Comparison of ENCODE assay signal across 24 cellular contexts in the genomic region with DNA sequence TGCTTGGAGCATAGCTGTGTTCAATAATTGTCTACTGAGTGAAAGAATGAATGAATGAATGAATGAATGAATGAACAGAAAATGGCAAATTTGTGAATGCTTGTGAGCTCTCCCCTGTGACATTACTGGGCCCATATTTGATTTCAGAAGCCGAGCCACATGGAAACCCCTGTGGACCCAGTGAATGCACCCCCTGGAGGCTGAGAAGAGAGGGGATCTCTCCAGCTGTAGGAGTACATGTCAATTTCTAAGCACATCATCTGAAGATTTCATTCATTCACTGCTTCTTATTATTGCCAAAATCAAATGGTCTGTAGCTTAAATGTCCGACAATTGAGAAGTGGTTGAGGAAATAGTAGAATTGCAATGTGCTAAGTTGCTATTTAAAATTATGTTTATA. TPM values are rescaled to one million over a fixed set of nuclear protein-coding genes. Genes with fewer than 3 reads are reported as not detected.
DNase-seq lines count a peak whose midpoint lies in the region; ATAC-seq and TF ChIP-seq lines count a peak whose summit lies in the region.
"Had no signal": no experiment of that assay in that cellular context is flagged by ENCODE, and none has a peak within 500 bp of the region (broad histone marks: within the 10 kb centered on the region; RNA-seq: fewer than 3 reads in every experiment).

No MANE protein-coding gene starts in this region.

- CTCF ChIA-PET in SK-N-SH (lab: Yijun Ruan, JAX), result no interaction called here

- H3K27me3 ChIP-seq in SK-N-SH (ENCODE audit: insufficient read depth) (no peaks in the 10 kb centered on the region), brain microvascular endothelial cell (replicated peaks) (no peaks in the 10 kb centered on the region), heart right ventricle (peaks cover 0 to 5% (median 0%) of the 10 kb centered on the region in 7 donors)
- H3K27me3 ChIP-seq: BLaER1 treated with 17β-estradiol and CSF1 and Interleukin-3, amounts not matched to agents 10 nM and 100 nM had no signal

- intact Hi-C loops in heart right ventricle (cut with DNase I), result no loop called here

- no peaks in the 10 kb centered on the region for H3K79me2 ChIP-seq in SK-N-SH (ENCODE audit: insufficient read depth)

- no peaks in the 10 kb centered on the region for H3K9me2 ChIP-seq in SK-N-SH

- in situ Hi-C loops in brain microvascular endothelial cell (cut with HindIII; ENCODE audit: low pct_ligation_motif_present, low sequenced_read_pairs), result no loop called here

- H4K20me1 ChIP-seq in SK-N-SH (ENCODE audit: insufficient read depth), result no peaks in the 10 kb centered on the region
- H4K20me1 ChIP-seq: BLaER1 treated with 17β-estradiol and CSF1 and Interleukin-3, amounts not matched to agents 10 nM and 100 nM had no signal

- ATAC-seq in SK-N-SH treated with all-trans-retinoic acid at 6 μM for 48 hours (no peak), HG02588 (IDR thresholded peaks at IDR 0.05; ENCODE audit: unreplicated experiment) (no peak), heart right ventricle (no peak)
- ATAC-seq: GM12878, Panc1 had no signal

- TF ChIP-seq EP300 in SK-N-SH (IDR thresholded peaks at IDR 0.05; ENCODE audit: borderline replicate concordance in 1 of 2, low read depth in 1 of 2, low read length in 1 of 2), result no peak

- WGBS in SK-N-SH (ENCODE audit: low lambda C conversion rate), result 53% methylated on average over 2 of the region's 2 CpGs
- 74 to 79% methylated on average over 2 of the region's 2 CpGs for WGBS in heart right ventricle, 2 donors

- H3K4me1 ChIP-seq in SK-N-SH (ENCODE audit: control insufficient read depth in 1 of 2, insufficient read depth in 2 of 2, low read depth in 1 of 2, low read length in 1 of 2) (no peaks in the 10 kb centered on the region), heart right ventricle (no peaks in the 10 kb centered on the region)
- H3K4me1 ChIP-seq: BLaER1 treated with 17β-estradiol and CSF1 and Interleukin-3, amounts not matched to agents 10 nM and 100 nM had no signal

- H3K36me3 ChIP-seq in SK-N-SH (replicated peaks in 1 of 2; ENCODE audit: control insufficient read depth in 1 of 2, insufficient read depth in 2 of 2, low read length in 1 of 2) (no peaks in the 10 kb centered on the region), brain microvascular endothelial cell (replicated peaks) (no peaks in the 10 kb centered on the region), heart right ventricle (no peaks in the 10 kb centered on the region)
- H3K36me3 ChIP-seq: BLaER1 treated with 17β-estradiol and CSF1 and Interleukin-3, amounts not matched to agents 10 nM and 100 nM had no signal

- H3K27ac ChIP-seq in SK-N-SH (ENCODE audit: low read depth in 2 of 2, low read length in 1 of 2) (no peak overlapping the region), brain microvascular endothelial cell (no peak overlapping the region), heart right ventricle (no peak overlapping the region)
- H3K27ac ChIP-seq: 22Rv1; BLaER1 treated with 17β-estradiol and CSF1 and Interleukin-3, amounts not matched to agents 10 nM and 100 nM; HL-60 had no signal

- no peak overlapping the region for H3K9ac ChIP-seq in SK-N-SH
- H3K9ac ChIP-seq: BLaER1 treated with 17β-estradiol and CSF1 and Interleukin-3, amounts not matched to agents 10 nM and 100 nM had no signal

- TF ChIP-seq RAD21 in SK-N-SH (IDR thresholded peaks at IDR 0.05; ENCODE audit: low read length), result no peak

- H3K9me3 ChIP-seq in SK-N-SH (no peaks in the 10 kb centered on the region), heart right ventricle (no peaks in the 10 kb centered on the region)
- H3K9me3 ChIP-seq: BLaER1 treated with 17β-estradiol and CSF1 and Interleukin-3, amounts not matched to agents 10 nM and 100 nM had no signal

- POLR2A ChIA-PET in SK-N-SH (lab: Yijun Ruan, JAX), result no interaction called here

- no peak overlapping the region for H2AFZ ChIP-seq in SK-N-SH (ENCODE audit: low read depth)

- no peak overlapping the region for H3K4me2 ChIP-seq in SK-N-SH
- H3K4me2 ChIP-seq: BLaER1 treated with 17β-estradiol and CSF1 and Interleukin-3, amounts not matched to agents 10 nM and 100 nM had no signal

- TF ChIP-seq CTCF in SK-N-SH (IDR thresholded peaks at IDR 0.05) (0 out of 2 replicates have a peak, but pooled peaks have one; percentile 20), brain microvascular endothelial cell (IDR thresholded peaks at IDR 0.05; ENCODE audit: low read depth, low read length, missing control alignments) (peak; percentile 51), fibroblast of villous mesenchyme (IDR thresholded peaks at IDR 0.05; ENCODE audit: insufficient read depth, low read depth, low read length) (peak; percentile 13), heart right ventricle (IDR thresholded peaks at IDR 0.05) (peak in 1 of 9 donors; percentile 5)

- no peak overlapping the region for H3K4me3 ChIP-seq in SK-N-SH (ENCODE audit: low read depth in 2 of 2, low read length in 1 of 2)
- H3K4me3 ChIP-seq in brain microvascular endothelial cell (ENCODE audit: low read depth, low read length), result no peak overlapping the region
- H3K4me3 ChIP-seq in fibroblast of villous mesenchyme (ENCODE audit: low read depth, low read length), result no peak overlapping the region
- H3K4me3 ChIP-seq in heart right ventricle, result no peak overlapping the region
- H3K4me3 ChIP-seq: BLaER1 treated with 17β-estradiol and CSF1 and Interleukin-3, amounts not matched to agents 10 nM and 100 nM; GM12878 had no signal

- no peaks in the 10 kb centered on the region for H3F3A ChIP-seq in SK-N-SH (replicated peaks; ENCODE audit: insufficient read depth)

- DNase-seq in SK-N-SH (peak; percentile 29), brain microvascular endothelial cell (no peak), fibroblast of villous mesenchyme (ENCODE audit: low read depth) (no peak), NCI-H1048 (lab: John Stamatoyannopoulos, UW) (no peak), kidney glomerular epithelial cell (lab: John Stamatoyannopoulos, UW) (no peak), heart right ventricle (no peak)
- DNase-seq: DMS 273 treated with DMSO at 0.1 percent for 48 hours, GDM1, GOT3, Kasumi-1, MM.1S, NCI-H1105 treated with DMSO at 0.1 percent for 48 hours, NCI-H1694 treated with DMSO at 0.1 percent for 48 hours, NCI-H2107, NCI-H2227 treated with DMSO at 0.1 percent for 48 hours, NCI-H524 had no signal

TF ChIP-seq in SK-N-SH, 30 proteins besides CTCF, POLR2A, EP300 and RAD21 (continues in another document):
- no peak for TF ChIP-seq POLR2AphosphoS5 (IDR thresholded peaks at IDR 0.05; ENCODE audit: low read depth, low read length)
- TF ChIP-seq CHD2 (IDR thresholded peaks at IDR 0.05; ENCODE audit: low read length, partially characterized antibody), result no peak

TF ChIP-seq in SK-N-SH treated with all-trans-retinoic acid at 6 μM for 48 hours, 23 proteins besides CTCF, POLR2A, EP300 and RAD21 (continues in another document):
- TF ChIP-seq, protein P1, sequence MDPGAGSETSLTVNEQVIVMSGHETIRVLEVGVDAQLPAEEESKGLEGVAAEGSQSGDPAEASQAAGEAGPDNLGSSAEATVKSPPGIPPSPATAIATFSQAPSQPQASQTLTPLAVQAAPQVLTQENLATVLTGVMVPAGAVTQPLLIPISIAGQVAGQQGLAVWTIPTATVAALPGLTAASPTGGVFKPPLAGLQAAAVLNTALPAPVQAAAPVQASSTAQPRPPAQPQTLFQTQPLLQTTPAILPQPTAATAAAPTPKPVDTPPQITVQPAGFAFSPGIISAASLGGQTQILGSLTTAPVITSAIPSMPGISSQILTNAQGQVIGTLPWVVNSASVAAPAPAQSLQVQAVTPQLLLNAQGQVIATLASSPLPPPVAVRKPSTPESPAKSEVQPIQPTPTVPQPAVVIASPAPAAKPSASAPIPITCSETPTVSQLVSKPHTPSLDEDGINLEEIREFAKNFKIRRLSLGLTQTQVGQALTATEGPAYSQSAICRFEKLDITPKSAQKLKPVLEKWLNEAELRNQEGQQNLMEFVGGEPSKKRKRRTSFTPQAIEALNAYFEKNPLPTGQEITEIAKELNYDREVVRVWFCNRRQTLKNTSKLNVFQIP (CRISPR knock-in tag; IDR thresholded peaks at IDR 0.05; ENCODE audit: borderline replicate concordance, low read depth), result no peak
- TF ChIP-seq TOX (CRISPR knock-in tag; IDR thresholded peaks at IDR 0.05; ENCODE audit: borderline replicate concordance), result no peak
- no peak for TF ChIP-seq ZNF565 (CRISPR knock-in tag; conservative IDR thresholded peaks at IDR 0.05; ENCODE audit: low read depth)
- TF ChIP-seq ISL1 (CRISPR knock-in tag; IDR thresholded peaks at IDR 0.05), result no peak
- TF ChIP-seq ZC3H10 (CRISPR knock-in tag; IDR thresholded peaks at IDR 0.05), result no peak
- TF ChIP-seq, protein P2, sequence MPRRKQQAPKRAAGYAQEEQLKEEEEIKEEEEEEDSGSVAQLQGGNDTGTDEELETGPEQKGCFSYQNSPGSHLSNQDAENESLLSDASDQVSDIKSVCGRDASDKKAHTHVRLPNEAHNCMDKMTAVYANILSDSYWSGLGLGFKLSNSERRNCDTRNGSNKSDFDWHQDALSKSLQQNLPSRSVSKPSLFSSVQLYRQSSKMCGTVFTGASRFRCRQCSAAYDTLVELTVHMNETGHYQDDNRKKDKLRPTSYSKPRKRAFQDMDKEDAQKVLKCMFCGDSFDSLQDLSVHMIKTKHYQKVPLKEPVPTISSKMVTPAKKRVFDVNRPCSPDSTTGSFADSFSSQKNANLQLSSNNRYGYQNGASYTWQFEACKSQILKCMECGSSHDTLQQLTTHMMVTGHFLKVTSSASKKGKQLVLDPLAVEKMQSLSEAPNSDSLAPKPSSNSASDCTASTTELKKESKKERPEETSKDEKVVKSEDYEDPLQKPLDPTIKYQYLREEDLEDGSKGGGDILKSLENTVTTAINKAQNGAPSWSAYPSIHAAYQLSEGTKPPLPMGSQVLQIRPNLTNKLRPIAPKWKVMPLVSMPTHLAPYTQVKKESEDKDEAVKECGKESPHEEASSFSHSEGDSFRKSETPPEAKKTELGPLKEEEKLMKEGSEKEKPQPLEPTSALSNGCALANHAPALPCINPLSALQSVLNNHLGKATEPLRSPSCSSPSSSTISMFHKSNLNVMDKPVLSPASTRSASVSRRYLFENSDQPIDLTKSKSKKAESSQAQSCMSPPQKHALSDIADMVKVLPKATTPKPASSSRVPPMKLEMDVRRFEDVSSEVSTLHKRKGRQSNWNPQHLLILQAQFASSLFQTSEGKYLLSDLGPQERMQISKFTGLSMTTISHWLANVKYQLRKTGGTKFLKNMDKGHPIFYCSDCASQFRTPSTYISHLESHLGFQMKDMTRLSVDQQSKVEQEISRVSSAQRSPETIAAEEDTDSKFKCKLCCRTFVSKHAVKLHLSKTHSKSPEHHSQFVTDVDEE (CRISPR knock-in tag; IDR thresholded peaks at IDR 0.05), result no peak
- TF ChIP-seq ZFP30 (CRISPR knock-in tag; IDR thresholded peaks at IDR 0.05), result no peak
- no peak for TF ChIP-seq ZNF70 (CRISPR knock-in tag; IDR thresholded peaks at IDR 0.05)
- TF ChIP-seq PPARA (CRISPR knock-in tag; IDR thresholded peaks at IDR 0.05; ENCODE audit: borderline replicate concordance), result no peak
- TF ChIP-seq ARNTL (CRISPR knock-in tag; IDR thresholded peaks at IDR 0.05; ENCODE audit: borderline replicate concordance, low read depth), result no peak

RNA-seq across cellular contexts. Expression of a gene that starts 58.3 kb away (rescaled TPM):
- polyA plus RNA-seq in SK-N-SH (2012; rRNA removed) (15.5 and 15.6 TPM in 2 replicates), heart right ventricle (1 to 10 TPM; 7.8 to 9.1 TPM)
- polyA plus RNA-seq in SK-N-SH (2012; cell fraction: cytosol; rRNA removed), result 20.8 and 21.1 TPM in 2 replicates
- 15.1 and 19.9 TPM in 2 replicates for polyA plus RNA-seq in SK-N-SH (2012; cell fraction: nucleus; rRNA removed)
- total RNA-seq in fibroblast of villous mesenchyme (87.9 and 99.7 TPM in 2 replicates), heart right ventricle (10 to 100 TPM; 18.0 to 26.7 (median 21.0) TPM)
- polyA plus RNA-seq: IgD-negative memory B cell had no signal
